In genomic region chr18:6487027-6487426, GRCh38 we compare ENCODE assay signal across 23 cellular contexts.
DNase-seq lines count a peak whose midpoint lies in the region; ATAC-seq, FAIRE-seq and TF ChIP-seq lines count a peak whose summit lies in the region.
"Had no signal": no experiment of that assay in that cellular context is flagged by ENCODE, and none has a peak within 500 bp of the region (broad histone marks: within the 10 kb centered on the region; RNA-seq: fewer than 3 reads in every experiment).

No MANE protein-coding gene starts in this region.

- no peak overlapping the region for H3K14ac ChIP-seq in H1 (ENCODE audit: insufficient read length)

- H3K4me3 ChIP-seq in HUES64 (ENCODE audit: low read length) (no peak overlapping the region), H1 (ENCODE audit: extremely low read depth in 1 of 4, insufficient read depth in 2 of 4, low read depth in 3 of 4, low read length in 4 of 4) (peak overlapping the region in 1 of 4 experiments; percentile 15; a peak in 1 of 8 replicates), mesendoderm (ENCODE audit: low read length) (no peak overlapping the region)
- H3K4me3 ChIP-seq: Peyer's patch had no signal

- H3K4me1 ChIP-seq in HUES64 (ENCODE audit: insufficient read depth, low read length) (peaks cover 39% of the 10 kb centered on the region), H1 (replicated peaks in 1 of 4; ENCODE audit: control insufficient read depth in 3 of 4, insufficient read depth in 4 of 4, low read length in 3 of 4) (peaks cover 7 to 19% (median 12%) of the 10 kb centered on the region in 4 experiments; a peak in 6 of 7 replicates), mesendoderm (ENCODE audit: control insufficient read depth, low read depth, low read length) (peaks cover 7% of the 10 kb centered on the region)
- H3K4me1 ChIP-seq: BE2C, Peyer's patch had no signal

- H3K79me1 ChIP-seq in H1 (ENCODE audit: low read depth, low read length) (no peaks in the 10 kb centered on the region), mesendoderm (ENCODE audit: low read length) (no peaks in the 10 kb centered on the region)

- H2BK12ac ChIP-seq in H1 (ENCODE audit: low read depth, low read length): no peak overlapping the region

- H3K9me3 Mint-ChIP-seq in glutamatergic neuron (ENCODE audit: unreplicated experiment): no peaks in the 10 kb centered on the region
- H3K9me3 Mint-ChIP-seq: CD14-positive monocyte had no signal

- H3K9me3 ChIP-seq in HUES64 (ENCODE audit: insufficient read depth, low read depth, low read length) (no peaks in the 10 kb centered on the region), H1 (ENCODE audit: insufficient read depth in 2 of 2, low read depth in 1 of 2, low read length in 1 of 2) (no peaks in the 10 kb centered on the region), T-helper 17 cell (ENCODE audit: control insufficient read depth, low read length, poor library complexity, severe bottlenecking) (no peaks in the 10 kb centered on the region)
- H3K9me3 ChIP-seq: BE2C, Peyer's patch had no signal

- no peak overlapping the region for H2BK20ac ChIP-seq in H1 (ENCODE audit: low read length)

- no peaks in the 10 kb centered on the region for H3K27me3 Mint-ChIP-seq in T-helper 17 cell
- H3K27me3 Mint-ChIP-seq in glutamatergic neuron (ENCODE audit: unreplicated experiment): no peaks in the 10 kb centered on the region
- H3K27me3 Mint-ChIP-seq: CD8-positive, alpha-beta memory T cell had no signal

- H2AK5ac ChIP-seq in H1 (ENCODE audit: low read depth, low read length) (no peak overlapping the region), mesendoderm (ENCODE audit: low read length) (no peak overlapping the region)

- H3K27ac ChIP-seq in HUES64 (ENCODE audit: low read depth, low read length): peak overlapping the region; percentile 50; the same call in 1 of the 2 replicates
- H3K27ac ChIP-seq in H1 (ENCODE audit: low read depth, low read length): peak overlapping the region; percentile 28; the same call in 1 of the 2 replicates
- no peak overlapping the region for H3K27ac ChIP-seq in mesendoderm (ENCODE audit: low read depth, low read length)
- H3K27ac ChIP-seq: Peyer's patch had no signal

- H3K27me3 ChIP-seq in HUES64 (ENCODE audit: insufficient read depth, low read length): no peaks in the 10 kb centered on the region
- H3K27me3 ChIP-seq in H1 (replicated peaks in 1 of 4; ENCODE audit: control insufficient read depth in 3 of 4, extremely low read depth in 1 of 4, insufficient read depth in 3 of 4, low read length in 3 of 4): no peaks in the 10 kb centered on the region
- no peaks in the 10 kb centered on the region for H3K27me3 ChIP-seq in mesendoderm (ENCODE audit: insufficient read depth, low read length, poor library complexity)
- H3K27me3 ChIP-seq: BE2C, Peyer's patch had no signal

- no peak for ATAC-seq in T-helper 17 cell
- no peak for ATAC-seq in GM18511 (IDR thresholded peaks at IDR 0.05; ENCODE audit: unreplicated experiment)

- H3K4me1 Mint-ChIP-seq in T-helper 17 cell: no peaks in the 10 kb centered on the region
- no peaks in the 10 kb centered on the region for H3K4me1 Mint-ChIP-seq in glutamatergic neuron (ENCODE audit: low read depth, unreplicated experiment)
- H3K4me1 Mint-ChIP-seq: CD14-positive monocyte; CD8-positive, alpha-beta memory T cell had no signal

- no peaks in the 10 kb centered on the region for H4K20me1 ChIP-seq in H1 (replicated peaks in 1 of 2; ENCODE audit: control insufficient read depth in 1 of 2, insufficient read depth in 2 of 2, low read length in 2 of 2)

- POLR2A ChIA-PET in H1 (lab: Charles Lee; ENCODE audit: partially characterized antibody): no interaction called here

- H2BK15ac ChIP-seq in H1 (ENCODE audit: low read length): no peak overlapping the region
- H2BK15ac ChIP-seq in mesendoderm (replicated peaks; ENCODE audit: low read depth): no peak overlapping the region

- TF ChIP-seq POLR2A in H1 (IDR thresholded peaks at IDR 0.05; ENCODE audit: control extremely low read depth in 1 of 2, low read depth in 2 of 2, low read length in 2 of 2): no peak

- DNase-seq in ELF-1 (ENCODE audit: low read depth, low spot score): peak; percentile 30
- no peak for DNase-seq in H1 (ENCODE audit: low read depth in 1 of 2, low spot score in 2 of 2)
- peak; percentile 75 for DNase-seq in mesendoderm
- DNase-seq in T-helper 17 cell: no peak
- DNase-seq in glutamatergic neuron: no peak
- no peak for DNase-seq in LoVo (ENCODE audit: low spot score)
- DNase-seq: 8988T; ACHN; BE2C; CD8-positive, alpha-beta memory T cell; DMS 273 treated with DMSO at 0.1 percent for 48 hours; DMS79; HCEC 1CT; NCI-H1092 treated with DMSO at 0.1 percent for 48 hours; NCI-H1436; NCI-H187; NCI-H446; NCI-H524 treated with DMSO at 0.1 percent for 48 hours; Peyer's patch; SHP77 treated with DMSO at 0.1 percent for 48 hours had no signal

- no peak overlapping the region for H3K56ac ChIP-seq in H1 (replicated peaks; ENCODE audit: insufficient read length, low read depth, low read length)
- no peak overlapping the region for H3K56ac ChIP-seq in mesendoderm (ENCODE audit: low read length)

- no peak overlapping the region for H3K23ac ChIP-seq in H1 (ENCODE audit: insufficient read length)
- no peak overlapping the region for H3K23ac ChIP-seq in mesendoderm (ENCODE audit: low read length)

- no peak for TF ChIP-seq CTCF in H1 (IDR thresholded peaks at IDR 0.05; ENCODE audit: control extremely low read depth in 1 of 3, insufficient read depth in 1 of 3, low read depth in 1 of 3, low read length in 3 of 3)
- no peak for TF ChIP-seq CTCF in glutamatergic neuron (IDR thresholded peaks at IDR 0.05; ENCODE audit: partially characterized antibody, unreplicated experiment)

- H2AFZ ChIP-seq in H1 (ENCODE audit: low read length): peak overlapping the region; percentile 3

- H4K91ac ChIP-seq in H1 (replicated peaks; ENCODE audit: insufficient read length, low read length): peak overlapping the region; percentile 22

- H3K9ac ChIP-seq in HUES64 (ENCODE audit: low read depth, low read length) (no peak overlapping the region), H1 (replicated peaks in 1 of 4; ENCODE audit: extremely low read depth in 1 of 4, low read depth in 3 of 4, low read length in 3 of 4) (no peak overlapping the region), mesendoderm (ENCODE audit: low read length) (no peak overlapping the region)

- H3K36me3 ChIP-seq in HUES64 (ENCODE audit: insufficient read depth, low read length) (no peaks in the 10 kb centered on the region), H1 (ENCODE audit: control insufficient read depth in 2 of 4, insufficient read depth in 4 of 4, low read length in 3 of 4) (no peaks in the 10 kb centered on the region), mesendoderm (ENCODE audit: control insufficient read depth, insufficient read depth, low read length) (no peaks in the 10 kb centered on the region)
- H3K36me3 ChIP-seq: BE2C, Peyer's patch had no signal

- H3K36me3 Mint-ChIP-seq in T-helper 17 cell (ENCODE audit: low read depth) (no peaks in the 10 kb centered on the region), glutamatergic neuron (ENCODE audit: unreplicated experiment) (no peaks in the 10 kb centered on the region)
- H3K36me3 Mint-ChIP-seq: CD14-positive monocyte; CD8-positive, alpha-beta memory T cell had no signal

- H3K4me2 ChIP-seq in H1 (ENCODE audit: insufficient read depth in 1 of 2, low read depth in 2 of 2, low read length in 2 of 2): peak overlapping the region; percentile 35 to 44; a peak in 3 of 4 replicates
- no peak overlapping the region for H3K4me2 ChIP-seq in mesendoderm (ENCODE audit: low read length)

- H3K18ac ChIP-seq in H1 (ENCODE audit: extremely low read depth, low read length) (no peak overlapping the region), mesendoderm (ENCODE audit: low read length) (no peak overlapping the region)

- peak; percentile 69 for FAIRE-seq in H1 (lab: Jason Lieb, UNC)

- no peak overlapping the region for H3K27ac Mint-ChIP-seq in T-helper 17 cell
- no peak overlapping the region for H3K27ac Mint-ChIP-seq in glutamatergic neuron (ENCODE audit: unreplicated experiment)
- H3K27ac Mint-ChIP-seq: CD14-positive monocyte; CD8-positive, alpha-beta memory T cell had no signal

- no peak overlapping the region for H4K8ac ChIP-seq in H1 (ENCODE audit: extremely low read depth, insufficient read depth, low read length)
- no peak overlapping the region for H4K8ac ChIP-seq in mesendoderm (ENCODE audit: low read depth, low read length)

- no peak for TF ChIP-seq RAD21 in H1 (IDR thresholded peaks at IDR 0.05 in 1 of 2, conservative IDR thresholded peaks at IDR 0.05 in 1 of 2; ENCODE audit: low read depth in 2 of 2, low read length in 2 of 2)

- CTCF ChIA-PET in H1 (lab: Charles Lee; ENCODE audit: partially characterized antibody): interaction anchor here (0.7 to 2.9 kb wide), 2 partner anchors 36 to 399 kb away, joined by 3 to 12 read pairs; no protein-coding TSS in a partner anchor

- H3K4ac ChIP-seq in H1 (replicated peaks; ENCODE audit: insufficient read length, low read depth, low read length) (no peak overlapping the region), mesendoderm (ENCODE audit: low read depth, low read length) (no peak overlapping the region)

- no peak overlapping the region for H4K5ac ChIP-seq in H1 (ENCODE audit: insufficient read length, low read depth, low read length)
- H4K5ac ChIP-seq in mesendoderm (ENCODE audit: low read length): no peak overlapping the region

- 72% methylated on average over 4 of the region's 4 CpGs for WGBS in HUES64
- 75% methylated on average over 4 of the region's 4 CpGs; no CpG with 5 or more reads in 1 of the 2 experiments for WGBS in H1 (ENCODE audit: extremely low coverage in 1 of 2, insufficient coverage in 1 of 2, insufficient read length in 1 of 2, insufficient replicate concordance in 2 of 2, low coverage in 1 of 2, low lambda C conversion rate in 2 of 2, missing lambda C conversion rate in 1 of 2), 2 experiments
- WGBS in mesendoderm (ENCODE audit: extremely low coverage, insufficient coverage, low lambda C conversion rate): no CpG with 5 or more reads among the region's 4 CpGs

- TF ChIP-seq EP300 in H1 (IDR thresholded peaks at IDR 0.05; ENCODE audit: borderline replicate concordance in 1 of 2, low read depth in 2 of 2, low read length in 2 of 2): no peak

- no peaks in the 10 kb centered on the region for H3K23me2 ChIP-seq in H1 (ENCODE audit: low read depth, low read length)

- H2BK120ac ChIP-seq in H1 (replicated peaks; ENCODE audit: low read depth, low read length) (peak overlapping the region; percentile 67), mesendoderm (ENCODE audit: low read depth, low read length) (no peak overlapping the region)

- no peak overlapping the region for H3K4me3 Mint-ChIP-seq in T-helper 17 cell
- H3K4me3 Mint-ChIP-seq in glutamatergic neuron (ENCODE audit: unreplicated experiment): no peak overlapping the region
- H3K4me3 Mint-ChIP-seq: CD14-positive monocyte; CD8-positive, alpha-beta memory T cell had no signal

- no peaks in the 10 kb centered on the region for H3K79me2 ChIP-seq in H1 (ENCODE audit: control insufficient read depth in 1 of 2, insufficient read depth in 2 of 2, low read length in 2 of 2)
- H3K79me2 ChIP-seq in mesendoderm (ENCODE audit: control insufficient read depth, insufficient read depth, low read length): no peaks in the 10 kb centered on the region

- H2BK5ac ChIP-seq in H1 (ENCODE audit: low read depth, low read length) (peak overlapping the region; percentile 37; the same call in 1 of the 2 replicates), mesendoderm (ENCODE audit: low read length) (no peak overlapping the region)

TF ChIP-seq in H1, 55 proteins besides CTCF, POLR2A, EP300 and RAD21 (continues in another document):
- no peak for TF ChIP-seq FOSL1 (IDR thresholded peaks at IDR 0.05; ENCODE audit: insufficient read depth, low read depth, low read length)

Comparison
In these comparisons a context has a peak if more than half of its experiments do, and no peak if none do; other contexts are left out.
1. DNase-seq: peak in ELF-1 (single experiment) and mesendoderm (single experiment); none in H1 (0 of 2), T-helper 17 cell (0 of 3), glutamatergic neuron (single experiment) and LoVo (single experiment).